13 cellular contexts compared by ENCODE assay signal in the genomic region with DNA sequence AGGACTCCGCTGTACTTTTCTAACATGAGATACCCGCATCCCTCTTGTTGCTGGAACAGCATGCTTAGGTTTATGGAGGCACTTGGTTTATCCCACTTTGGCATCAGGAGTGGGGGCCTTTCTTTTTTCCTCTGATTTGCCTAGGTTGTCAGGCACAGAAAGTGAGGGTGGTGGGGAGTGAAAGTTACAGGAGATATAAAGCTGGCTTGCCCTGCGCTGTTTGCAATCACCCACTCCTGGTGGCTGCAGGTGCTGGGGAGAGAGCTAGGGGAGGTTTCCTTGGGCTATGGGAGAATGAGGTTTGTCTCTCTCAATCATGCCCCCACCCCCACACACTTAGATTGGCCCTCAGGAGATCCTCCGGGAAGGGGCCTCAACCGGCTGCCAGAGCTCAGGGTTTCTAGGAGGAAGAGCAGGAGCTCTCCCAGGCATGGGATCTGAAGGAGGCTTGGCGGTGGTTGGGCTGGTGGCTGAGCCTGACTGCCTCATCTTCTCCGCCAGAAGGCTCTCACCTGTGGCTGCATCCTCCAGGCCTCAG. TPM values are rescaled to one million over a fixed set of nuclear protein-coding genes. Genes with fewer than 3 reads are reported as not detected.
DNase-seq lines count a peak whose midpoint lies in the region; ATAC-seq and TF ChIP-seq lines count a peak whose summit lies in the region.
"Had no signal": no experiment of that assay in that cellular context is flagged by ENCODE, and none has a peak within 500 bp of the region (broad histone marks: within the 10 kb centered on the region; RNA-seq: fewer than 3 reads in every experiment).

No MANE protein-coding gene starts in this region.

- H2BK5ac ChIP-seq in neuronal stem cell (ENCODE audit: low read length), result no peak overlapping the region

- H3K27ac Mint-ChIP-seq in CD8-positive, alpha-beta T cell, result no peak overlapping the region
- H3K27ac Mint-ChIP-seq: CD14-positive monocyte had no signal

- DNase-seq in CD8-positive, alpha-beta T cell, result no peak
- no peak for DNase-seq in SJCRH30
- DNase-seq in iPS DF 6.9 (ENCODE audit: low read depth, low spot score), result no peak
- DNase-seq in neuronal stem cell (ENCODE audit: low spot score), result no peak
- no peak for DNase-seq in stimulated activated CD4-positive, alpha-beta T cell treated with anti-CD3 and anti-CD28 coated beads, Interleukin-1b, Interleukin-23, amount 100 ng/mL, for 48 hours
- DNase-seq in dedifferentiated amniotic fluid mesenchymal stem cell (ENCODE audit: extremely low spot score), result no peak
- DNase-seq: NCI-H510A treated with DMSO at 0.1 percent for 48 hours; stimulated activated CD4-positive, alpha-beta T cell treated with anti-CD3 and anti-CD28 coated beads, Interleukin-2, amount 100 ng/mL, for 48 hours had no signal

- peak overlapping the region; percentile 81 for H3K4me2 ChIP-seq in neuronal stem cell (ENCODE audit: insufficient read depth, low read length, poor library complexity, severe bottlenecking)

- H3K18ac ChIP-seq in neuronal stem cell (ENCODE audit: low read length), result no peak overlapping the region

- H2BK120ac ChIP-seq in neuronal stem cell (ENCODE audit: low read depth, low read length), result no peak overlapping the region

- H3K27me3 Mint-ChIP-seq in CD8-positive, alpha-beta T cell (ENCODE audit: low read depth), result peaks cover 56% of the 10 kb centered on the region

- CTCF ChIA-PET in CD8-positive, alpha-beta T cell (lab: Charles Lee), result interaction anchor here (0.6 to 1.1 kb wide), 2 partner anchors 24 to 30 kb away, joined by 3 read pairs; no protein-coding TSS in a partner anchor

- H2AFZ ChIP-seq in neuronal stem cell (ENCODE audit: low read length), result peak overlapping the region; percentile 87

- ATAC-seq in CD8-positive, alpha-beta T cell, result no peak
- ATAC-seq in HG02678 (IDR thresholded peaks at IDR 0.05; ENCODE audit: unreplicated experiment) (no peak), GM18861 (IDR thresholded peaks at IDR 0.05; ENCODE audit: unreplicated experiment) (no peak)
- ATAC-seq: activated CD4-positive, CD25-positive, alpha-beta regulatory T cell treated with anti-CD3 and anti-CD28 coated beads, Interleukin-2, amount 50 U/mL, for 24 hours had no signal

- H3K4ac ChIP-seq in neuronal stem cell (ENCODE audit: low read length), result no peak overlapping the region

- no peaks in the 10 kb centered on the region for H3K36me3 ChIP-seq in CD8-positive, alpha-beta T cell (ENCODE audit: insufficient read depth, low read length)
- H3K36me3 ChIP-seq in SJCRH30, result peaks cover 12% of the 10 kb centered on the region; the same call in 1 of the 2 replicates
- H3K36me3 ChIP-seq in iPS DF 6.9 (ENCODE audit: control insufficient read depth, insufficient read depth, low read length), result no peaks in the 10 kb centered on the region
- peaks cover 2 to 14% of the 10 kb centered on the region in 2 donors for H3K36me3 ChIP-seq in neuronal stem cell (replicated peaks in 1 of 2; ENCODE audit: control insufficient read depth in 2 of 2, insufficient read depth in 2 of 2, low read length in 2 of 2)
- H3K36me3 ChIP-seq: SJSA1 had no signal

- H3K4me3 Mint-ChIP-seq in CD8-positive, alpha-beta T cell, result peak overlapping the region; percentile 58

- no peak overlapping the region for H2BK12ac ChIP-seq in neuronal stem cell (ENCODE audit: low read length)

- H4K91ac ChIP-seq in neuronal stem cell (ENCODE audit: low read depth, low read length, poor library complexity), result no peak overlapping the region

- H3K23ac ChIP-seq in neuronal stem cell (ENCODE audit: low read depth, low read length, poor library complexity), result no peak overlapping the region

- WGBS in iPS DF 6.9 (ENCODE audit: insufficient coverage, insufficient read length), result no CpG with 5 or more reads among the region's 7 CpGs
- WGBS in neuronal stem cell (ENCODE audit: extremely low coverage in 2 of 2, insufficient read length in 2 of 2, insufficient replicate concordance in 1 of 2), 2 donors, result no CpG with 5 or more reads among the region's 7 CpGs

- intact Hi-C loops in CD8-positive, alpha-beta T cell (cut with DNase I, micrococcal nuclease), result no loop called here

- no peak overlapping the region for H3K14ac ChIP-seq in neuronal stem cell (ENCODE audit: low read length)

- no peak overlapping the region for H4K8ac ChIP-seq in neuronal stem cell (ENCODE audit: low read depth, low read length)

- TF ChIP-seq CTCF in CD8-positive, alpha-beta T cell (IDR thresholded peaks at IDR 0.05), result no peak

- H3K79me1 ChIP-seq in neuronal stem cell (ENCODE audit: low read depth, low read length), result no peaks in the 10 kb centered on the region

- peaks cover 20% of the 10 kb centered on the region for H3K4me1 Mint-ChIP-seq in CD8-positive, alpha-beta T cell (ENCODE audit: low read depth)

- H3K9me3 ChIP-seq in CD8-positive, alpha-beta T cell (ENCODE audit: low read length), result no peaks in the 10 kb centered on the region
- H3K9me3 ChIP-seq in SJCRH30 (replicated peaks), result no peaks in the 10 kb centered on the region
- H3K9me3 ChIP-seq in iPS DF 6.9 (ENCODE audit: control insufficient read depth, insufficient read depth, low read length), result no peaks in the 10 kb centered on the region
- H3K9me3 ChIP-seq in neuronal stem cell (replicated peaks in 1 of 2; ENCODE audit: control insufficient read depth in 2 of 2, insufficient read depth in 1 of 2, low read depth in 1 of 2, low read length in 2 of 2), result no peaks in the 10 kb centered on the region
- H3K9me3 ChIP-seq: SJSA1 had no signal

- H3K36me3 Mint-ChIP-seq in CD8-positive, alpha-beta T cell, result no peaks in the 10 kb centered on the region

- no peak overlapping the region for H3K4me3 ChIP-seq in CD8-positive, alpha-beta T cell (ENCODE audit: low read depth, low read length)
- peak overlapping the region; percentile 86 for H3K4me3 ChIP-seq in SJCRH30
- peak overlapping the region; percentile 76; the same call in 1 of the 2 replicates for H3K4me3 ChIP-seq in iPS DF 6.9 (ENCODE audit: low read length)
- peak overlapping the region; percentile 76 to 91 for H3K4me3 ChIP-seq in neuronal stem cell (ENCODE audit: low read length in 2 of 2)
- H3K4me3 ChIP-seq: SJSA1 had no signal

- H3K9ac ChIP-seq in neuronal stem cell (ENCODE audit: low read depth, low read length, poor library complexity), result no peak overlapping the region

- POLR2A ChIA-PET in CD8-positive, alpha-beta T cell (lab: Charles Lee), result no interaction called here

- peaks cover 10% of the 10 kb centered on the region for H3K27me3 ChIP-seq in CD8-positive, alpha-beta T cell (ENCODE audit: insufficient read depth, low read length)
- H3K27me3 ChIP-seq in SJCRH30 (no peaks in the 10 kb centered on the region), iPS DF 6.9 (ENCODE audit: control insufficient read depth, insufficient read depth, low read length) (peaks cover 5% of the 10 kb centered on the region; the same call in 1 of the 2 replicates), neuronal stem cell (ENCODE audit: control insufficient read depth in 3 of 3, insufficient read depth in 3 of 3, low read depth in 1 of 3, low read length in 3 of 3) (peaks cover 0 to 10% (median 6%) of the 10 kb centered on the region in 3 experiments)

- H3K4me1 ChIP-seq in CD8-positive, alpha-beta T cell (ENCODE audit: insufficient read depth, low read length), result peaks cover 9% of the 10 kb centered on the region
- H3K4me1 ChIP-seq in SJCRH30 (peaks cover 46% of the 10 kb centered on the region), iPS DF 6.9 (ENCODE audit: control insufficient read depth, insufficient read depth, low read length) (peaks cover 7% of the 10 kb centered on the region), neuronal stem cell (ENCODE audit: control insufficient read depth in 2 of 2, insufficient read depth in 1 of 2, low read depth in 1 of 2, low read length in 2 of 2) (peaks cover 17 to 19% of the 10 kb centered on the region in 2 donors)

- H2BK15ac ChIP-seq in neuronal stem cell (ENCODE audit: low read length), result no peak overlapping the region

- H3K27ac ChIP-seq in CD8-positive, alpha-beta T cell (ENCODE audit: low read depth, low read length), result no peak overlapping the region
- H3K27ac ChIP-seq in SJCRH30 (peak overlapping the region; percentile 83), iPS DF 6.9 (ENCODE audit: low read length) (no peak overlapping the region), neuronal stem cell (replicated peaks; ENCODE audit: low read length) (no peak overlapping the region)
- H3K27ac ChIP-seq: SJSA1 had no signal

- no peak overlapping the region for H2AK5ac ChIP-seq in neuronal stem cell (ENCODE audit: low read depth, low read length)

- no peaks in the 10 kb centered on the region for H3K9me3 Mint-ChIP-seq in CD8-positive, alpha-beta T cell

RNA-seq across cellular contexts. Expression of a gene that starts 1.4 kb away (rescaled TPM):
- not detected for total RNA-seq in CD8-positive, alpha-beta T cell
- 99.1 and 101 TPM in 2 replicates for total RNA-seq in SJCRH30 (2014; rRNA removed; shearing (Covaris generic))
- 19.9 TPM for polyA plus RNA-seq in neuronal stem cell (2013, experiment 1 of 2)
- 19.9 TPM for polyA plus RNA-seq in neuronal stem cell (2013, experiment 2 of 2)
- polyA plus RNA-seq: CD14-positive monocyte had no signal

Comparison
In these comparisons a context has a peak if more than half of its experiments do, and no peak if none do; other contexts are left out.
1. RNA of a gene that starts 1.4 kb away (total RNA-seq): 99.1 to 101 TPM in SJCRH30; not detected in CD8-positive, alpha-beta T cell; every median in the first group is over 100 times any median in the second.